Comparison of ENCODE assay signal across 8 cellular contexts in genomic region chr15:50685191-50685975, GRCh38. TPM values are rescaled to one million over a fixed set of nuclear protein-coding genes. Genes with fewer than 3 reads are reported as not detected.
A peak's percentile ranks its signal among the peaks of the same experiment; 100 is the strongest.
DNase-seq lines count a peak whose midpoint lies in the region; TF ChIP-seq lines count a peak whose summit lies in the region.

No MANE protein-coding gene starts in this region.

- H3K27me3 ChIP-seq in BE2C, result no peaks in the 10 kb centered on the region
- H3K27me3 ChIP-seq in colonic mucosa, result no peaks in the 10 kb centered on the region
- H3K27me3 ChIP-seq in muscle layer of colon (ENCODE audit: control insufficient read depth in 1 of 2, insufficient read depth in 2 of 2, low read length in 2 of 2), result no peaks in the 10 kb centered on the region

- H3K9me3 ChIP-seq in BE2C, result no peaks in the 10 kb centered on the region
- H3K9me3 ChIP-seq in colonic mucosa, result no peaks in the 10 kb centered on the region
- H3K9me3 ChIP-seq in muscle layer of colon (ENCODE audit: low read length), result no peaks in the 10 kb centered on the region

- peak; percentile 14 for DNase-seq in BE2C
- DNase-seq in LNCaP clone FGC (ENCODE audit: low read depth), result no peak
- no peak for DNase-seq in colonic mucosa
- DNase-seq in HuH-7 (ENCODE audit: low spot score), result no peak
- DNase-seq in NCI-H2029 treated with DMSO at 0.1 percent for 48 hours (lab: John Stamatoyannopoulos, UW), result no peak
- DNase-seq in activated CD4-positive, CD25-positive, alpha-beta regulatory T cell (lab: John Stamatoyannopoulos, UW), result no peak
- no peak for DNase-seq in germinal center (ENCODE audit: low spot score)

- peak overlapping the region; percentile 97 for H3K4me3 ChIP-seq in BE2C (ENCODE audit: low read depth, low read length)
- H3K4me3 ChIP-seq in LNCaP clone FGC (ENCODE audit: low read depth, low read length), result peak overlapping the region; percentile 83
- H3K4me3 ChIP-seq in colonic mucosa, result peak overlapping the region; percentile 84
- peak overlapping the region; percentile 97 to 99 for H3K4me3 ChIP-seq in muscle layer of colon (ENCODE audit: low read depth in 1 of 2, low read length in 2 of 2)

- peak overlapping the region; percentile 82 to 85 for H3K9ac ChIP-seq in colonic mucosa (ENCODE audit: low read depth in 2 of 2, low read length in 2 of 2)
- peak overlapping the region; percentile 95 for H3K9ac ChIP-seq in muscle layer of colon (ENCODE audit: low read length)

- TF ChIP-seq CTCF in BE2C (IDR thresholded peaks at IDR 0.05; ENCODE audit: low read depth, low read length), result no peak
- no peak for TF ChIP-seq CTCF in LNCaP clone FGC (IDR thresholded peaks at IDR 0.05; ENCODE audit: control insufficient read depth, extremely low read depth, insufficient read depth)
- no peak for TF ChIP-seq CTCF in colonic mucosa (IDR thresholded peaks at IDR 0.05)

- H3K4me1 ChIP-seq in BE2C (no peaks in the 10 kb centered on the region), colonic mucosa (peaks cover 4% of the 10 kb centered on the region), muscle layer of colon (ENCODE audit: insufficient read depth, low read length) (peaks cover 29% of the 10 kb centered on the region)

- intact Hi-C loops in colonic mucosa (cut with DNase I), result loop anchor here (5.0 kb wide), 1 partner anchor 77 kb away; no protein-coding TSS in a partner anchor

- H3K36me3 ChIP-seq in BE2C, result peaks cover 24% of the 10 kb centered on the region
- H3K36me3 ChIP-seq in colonic mucosa, result no peaks in the 10 kb centered on the region
- peaks cover 10% of the 10 kb centered on the region for H3K36me3 ChIP-seq in muscle layer of colon (ENCODE audit: insufficient read depth, low read length)

- H3K27ac ChIP-seq in colonic mucosa (peak overlapping the region; percentile 97), muscle layer of colon (ENCODE audit: low read depth, low read length) (peak overlapping the region; percentile 100)

RNA-seq across cellular contexts. Expression of gene TRPM7, which starts 1.2 kb away (rescaled TPM):
- polyA plus RNA-seq in BE2C (2012; ENCODE audit: insufficient read depth, insufficient read length, low read depth), result 10.3 TPM
- total RNA-seq in colonic mucosa, result 10 to 100 TPM; 28.3 to 34.7 TPM
